ENCODE assay signal across 29 cellular contexts in the genomic region with DNA sequence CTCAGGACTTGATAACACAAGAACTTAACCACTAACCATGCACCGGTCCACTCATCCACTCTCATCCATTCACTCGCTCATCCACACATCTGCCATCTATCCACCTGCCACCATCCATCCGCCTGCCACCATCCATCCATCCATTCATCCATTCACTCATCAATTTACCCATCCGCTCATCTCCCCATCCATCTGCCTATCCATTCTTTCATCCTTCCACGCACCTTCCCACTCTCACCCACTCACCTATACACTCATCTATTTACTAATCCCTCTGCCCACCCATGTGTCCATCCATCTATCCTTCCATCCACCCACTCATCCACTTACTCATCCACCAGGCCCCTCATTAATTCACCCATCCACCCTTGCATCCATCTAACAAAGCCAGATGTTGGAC.
"Had no signal": no experiment of that assay in that cellular context is flagged by ENCODE, and none has a peak within 500 bp of the region (broad histone marks: within the 10 kb centered on the region; RNA-seq: fewer than 3 reads in every experiment).

No MANE protein-coding gene starts in this region.

- FAIRE-seq: astrocyte, TTC549 had no signal

- H3K4me1 ChIP-seq: adrenal gland, body of pancreas, breast epithelium, SJCRH30 had no signal

- H3K27me3 ChIP-seq: body of pancreas had no signal

- DNase-seq: activated CD4-positive, alpha-beta T cell treated with anti-CD3 and anti-CD28 coated beads for 1 hour; activated CD4-positive, alpha-beta T cell treated with anti-CD3 and anti-CD28 coated beads for 48 hours; activated CD4-positive, alpha-beta T cell treated with anti-CD3 and anti-CD28 coated beads, Interleukin-2, amount 50 U/mL, for 4 hours; activated CD4-positive, CD25-positive, alpha-beta regulatory T cell; activated CD8-positive, alpha-beta T cell treated with anti-CD3 and anti-CD28 coated beads, Interleukin-2, amount 10 ng/mL, durations not matched to agents 7 days and 5 days; activated gamma-delta T cell treated with Interleukin-2 at 50 U/mL for 16 hours; activated naive CD4-positive, alpha-beta T cell treated with anti-CD3 and anti-CD28 coated beads for 36 hours; activated T-cell treated with anti-CD3 and anti-CD28 coated beads, Interleukin-2, amount 50 U/mL, for 4 hours; adrenal gland; body of pancreas; Kasumi-1; MG63; NCI-H1048; NCI-H1694; NCI-H1930; NCI-H2081 treated with DMSO at 0.1 percent for 48 hours; NCI-H226; NCI-H524 treated with DMSO at 0.1 percent for 48 hours; SHP77; SJCRH30 had no signal

- H3K27ac Mint-ChIP-seq: activated CD8-positive, alpha-beta T cell treated with anti-CD3 and anti-CD28 coated beads, Interleukin-2, amount 10 ng/mL, durations not matched to agents 7 days and 5 days; activated naive CD4-positive, alpha-beta T cell treated with anti-CD3 and anti-CD28 coated beads for 36 hours; activated naive CD4-positive, alpha-beta T cell treated with anti-CD3 and anti-CD28 coated beads, Interleukin-2, amount 50 U/mL, for 72 hours; activated T-helper 1 cell treated with anti-CD3 and anti-CD28 coated beads, Interleukin-12 subunit alpha, Interleukin-12 subunit beta, Interleukin-2, Interleukin-4 antibody, amounts not matched to agents 30 ng/mL and 10 ng/mL and 1 ng/mL, durations not matched to agents 14 hours and 24 hours and 36 hours; T-helper 1 cell treated with Interleukin-12 subunit alpha and Interleukin-12 subunit beta and Interleukin-4 antibody, amounts not matched to agents 30 μg/mL and 1 μg/mL, for 36 hours; T-helper 2 cell treated with Interferon-gamma antibody and Interleukin-4, amounts not matched to agents 5 μg/mL and 100 μg/mL, for 36 hours had no signal

- H3K36me3 Mint-ChIP-seq: activated naive CD4-positive, alpha-beta T cell treated with anti-CD3 and anti-CD28 coated beads, Interleukin-2, amount 50 U/mL, for 72 hours had no signal

- ATAC-seq: activated CD8-positive, alpha-beta T cell treated with anti-CD3 and anti-CD28 coated beads, Interleukin-2, amount 10 ng/mL, durations not matched to agents 7 days and 5 days; activated naive CD4-positive, alpha-beta T cell treated with anti-CD3 and anti-CD28 coated beads, Interleukin-2, amount 50 U/mL, for 72 hours; activated T-cell treated with anti-CD3 and anti-CD28 coated beads, Interleukin-2, amount 50 U/mL, for 4 hours; body of pancreas; Panc1 had no signal

- H3K27ac ChIP-seq: adrenal gland, body of pancreas, breast epithelium, SJCRH30, SK-N-MC had no signal

- H3K9me3 ChIP-seq: adrenal gland, body of pancreas, breast epithelium, MG63, SJCRH30 had no signal

- H3K36me3 ChIP-seq: adrenal gland, breast epithelium, MG63, SJCRH30 had no signal

- H3K4me3 ChIP-seq: adrenal gland, body of pancreas, breast epithelium, MG63, SJCRH30, SK-N-MC had no signal

- H3K4me3 Mint-ChIP-seq: activated CD8-positive, alpha-beta T cell treated with anti-CD3 and anti-CD28 coated beads, Interleukin-2, amount 10 ng/mL, durations not matched to agents 7 days and 5 days; activated naive CD4-positive, alpha-beta T cell treated with anti-CD3 and anti-CD28 coated beads for 36 hours; activated T-cell treated with anti-CD3 and anti-CD28 coated beads, Interleukin-2, amount 50 U/mL, for 4 hours; activated T-helper 1 cell treated with anti-CD3 and anti-CD28 coated beads, Interleukin-12 subunit alpha, Interleukin-12 subunit beta, Interleukin-2, Interleukin-4 antibody, amounts not matched to agents 30 ng/mL and 10 ng/mL and 1 ng/mL, durations not matched to agents 14 hours and 24 hours and 36 hours; T-helper 1 cell treated with Interleukin-12 subunit alpha and Interleukin-12 subunit beta and Interleukin-4 antibody, amounts not matched to agents 30 μg/mL and 1 μg/mL, for 36 hours; T-helper 2 cell treated with Interferon-gamma antibody and Interleukin-4, amounts not matched to agents 5 μg/mL and 100 μg/mL, for 36 hours had no signal

- H3K9me3 Mint-ChIP-seq: activated naive CD4-positive, alpha-beta T cell treated with anti-CD3 and anti-CD28 coated beads for 36 hours; activated naive CD4-positive, alpha-beta T cell treated with anti-CD3 and anti-CD28 coated beads, Interleukin-2, amount 50 U/mL, for 72 hours; activated T-cell treated with anti-CD3 and anti-CD28 coated beads, Interleukin-2, amount 50 U/mL, for 4 hours; activated T-helper 1 cell treated with anti-CD3 and anti-CD28 coated beads, Interleukin-12 subunit alpha, Interleukin-12 subunit beta, Interleukin-2, Interleukin-4 antibody, amounts not matched to agents 30 ng/mL and 10 ng/mL and 1 ng/mL, durations not matched to agents 14 hours and 24 hours and 36 hours; T-helper 1 cell treated with Interleukin-12 subunit alpha and Interleukin-12 subunit beta and Interleukin-4 antibody, amounts not matched to agents 30 μg/mL and 1 μg/mL, for 36 hours; T-helper 2 cell treated with Interferon-gamma antibody and Interleukin-4, amounts not matched to agents 5 μg/mL and 100 μg/mL, for 36 hours had no signal
